ENCODE assay signal across 25 cellular contexts in the genomic region with DNA sequence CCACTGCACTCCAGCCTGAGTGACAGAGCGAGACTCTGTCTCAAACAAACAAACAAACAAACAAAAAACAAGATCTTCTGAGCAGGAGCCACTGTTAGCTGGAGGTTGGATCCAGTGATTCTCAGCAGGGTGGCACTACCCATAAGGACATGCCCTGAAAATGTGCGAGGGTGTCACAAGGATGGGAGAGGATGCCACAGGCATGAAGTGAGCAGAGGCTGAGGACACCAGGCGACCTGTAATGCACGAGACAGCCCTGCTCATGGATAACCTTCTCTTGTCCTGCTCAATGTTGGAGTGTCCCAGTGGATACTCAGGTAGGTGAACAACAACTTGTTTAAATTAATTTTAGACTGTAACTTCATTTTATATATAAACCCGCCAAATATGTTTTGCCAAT.
"Had no signal": no experiment of that assay in that cellular context is flagged by ENCODE, and none has a peak within 500 bp of the region (broad histone marks: within the 10 kb centered on the region; RNA-seq: fewer than 3 reads in every experiment).

No MANE protein-coding gene starts in this region.

- H3K27me3 ChIP-seq: hepatocyte, right atrium auricular region, right lobe of liver, stomach, testis, thyroid gland, vagina had no signal

- H2AFZ ChIP-seq: hepatocyte, parathyroid adenoma had no signal

- DNase-seq: heart right ventricle; left ventricle myocardium inferior; midbrain; naive thymus-derived CD8-positive, alpha-beta T cell; nucleus accumbens; right lobe of liver; stimulated activated CD4-positive, alpha-beta T cell treated with anti-CD3 and anti-CD28 coated beads, Interleukin-1b, Interleukin-23, amount 100 ng/mL, for 48 hours; stimulated activated CD4-positive, alpha-beta T cell treated with anti-CD3 and anti-CD28 coated beads, Interleukin-2, amount 100 ng/mL, for 48 hours; stimulated activated CD4-positive, alpha-beta T cell treated with anti-CD3 and anti-CD28 coated beads, Interleukin-4, amount 100 ng/mL, for 4 hours; stimulated activated CD8-positive, alpha-beta memory T cell treated with anti-CD3 and anti-CD28 coated beads, Interleukin-4, amount 100 ng/mL, for 48 hours; stimulated activated naive B cell treated with anti-CD40 and anti-IgM and Interleukin-4, amounts not matched to agents 10 μg/mL and 1 μg/mL and 100 μg/mL, for 72 hours; stimulated activated naive CD8-positive, alpha-beta T cell treated with anti-CD3 and anti-CD28 coated beads, Interleukin-15, Interleukin-2, amounts not matched to agents 100 U/mL and 50 U/mL, for 24 hours; stomach; thyroid gland had no signal

- H3K9me3 ChIP-seq: left ventricle myocardium inferior, right atrium auricular region, right lobe of liver, stomach, testis, thyroid gland, vagina had no signal

- H3K4me1 ChIP-seq: parathyroid adenoma, right lobe of liver had no signal

- H3K4me2 ChIP-seq: hepatocyte, smooth muscle cell had no signal

- H3K27ac Mint-ChIP-seq: naive thymus-derived CD8-positive, alpha-beta T cell; progenitor cell of endocrine pancreas; stimulated activated naive B cell treated with anti-CD40 and anti-IgM and Interleukin-4, amounts not matched to agents 10 μg/mL and 1 μg/mL and 100 μg/mL, for 72 hours; type B pancreatic cell had no signal

- H3K4me1 Mint-ChIP-seq: neural crest cell; stimulated activated naive B cell treated with anti-CD40 and anti-IgM and Interleukin-4, amounts not matched to agents 10 μg/mL and 1 μg/mL and 100 μg/mL, for 72 hours had no signal

- H3K9me3 Mint-ChIP-seq: naive thymus-derived CD8-positive, alpha-beta T cell; nephron; neural crest cell; type B pancreatic cell had no signal

- H3K4me3 Mint-ChIP-seq: naive thymus-derived CD8-positive, alpha-beta T cell; nephron; neural crest cell; stimulated activated naive B cell treated with anti-CD40 and anti-IgM and Interleukin-4, amounts not matched to agents 10 μg/mL and 1 μg/mL and 100 μg/mL, for 72 hours; type B pancreatic cell had no signal

- H3K36me3 ChIP-seq: heart right ventricle, left ventricle myocardium inferior, right atrium auricular region, right lobe of liver, stomach, thyroid gland, vagina had no signal

- H3K79me2 ChIP-seq: hepatocyte, parathyroid adenoma had no signal

- H3K27ac ChIP-seq: heart right ventricle, hepatocyte, parathyroid adenoma, right atrium auricular region, right lobe of liver, stomach, testis, thyroid gland, vagina had no signal

- H3K9ac ChIP-seq: parathyroid adenoma had no signal

- H3K4me3 ChIP-seq: heart right ventricle, hepatocyte, left ventricle myocardium inferior, lung, right atrium auricular region, right lobe of liver, smooth muscle cell, stomach, testis, thyroid gland, vagina had no signal

- ATAC-seq: heart right ventricle; naive thymus-derived CD8-positive, alpha-beta T cell; right lobe of liver; stimulated activated naive B cell treated with anti-CD40 and anti-IgM and Interleukin-4, amounts not matched to agents 10 μg/mL and 1 μg/mL and 100 μg/mL, for 72 hours; stimulated activated naive CD8-positive, alpha-beta T cell treated with anti-CD3 and anti-CD28 coated beads, Interleukin-15, Interleukin-2, amounts not matched to agents 100 U/mL and 50 U/mL, for 24 hours had no signal

- H3K36me3 Mint-ChIP-seq: naive thymus-derived CD8-positive, alpha-beta T cell; type B pancreatic cell had no signal
